18 cellular contexts compared by ENCODE assay signal in genomic region chr15:67290319-67290718, GRCh38. TPM values are rescaled to one million over a fixed set of nuclear protein-coding genes. Genes with fewer than 3 reads are reported as not detected.
DNase-seq lines count a peak whose midpoint lies in the region; ATAC-seq and TF ChIP-seq lines count a peak whose summit lies in the region.
"Had no signal": no experiment of that assay in that cellular context is flagged by ENCODE, and none has a peak within 500 bp of the region (broad histone marks: within the 10 kb centered on the region; RNA-seq: fewer than 3 reads in every experiment).

No MANE protein-coding gene starts in this region.

- peaks cover 3% of the 10 kb centered on the region for H3K9me3 Mint-ChIP-seq in T-helper 2 cell treated with Interferon-gamma antibody and Interleukin-4, amounts not matched to agents 5 μg/mL and 100 μg/mL, for 36 hours
- H3K9me3 Mint-ChIP-seq in HFFc6, result peaks cover 10% of the 10 kb centered on the region

- no peak overlapping the region for H3K27ac Mint-ChIP-seq in T-helper 2 cell treated with Interferon-gamma antibody and Interleukin-4, amounts not matched to agents 5 μg/mL and 100 μg/mL, for 36 hours
- H3K27ac Mint-ChIP-seq in HFFc6, result no peak overlapping the region

- peaks cover 0 to 23% (median 9%) of the 10 kb centered on the region in 11 donors for H3K9me3 ChIP-seq in heart right ventricle

- WGBS in heart right ventricle, 2 donors, result 99 to 100% methylated on average over 1 of the region's 1 CpG

- H3K4me3 ChIP-seq in NB4 (ENCODE audit: low read depth, low read length) (no peak overlapping the region), choroid plexus epithelial cell (ENCODE audit: low read depth, low read length) (no peak overlapping the region), foreskin fibroblast (ENCODE audit: low read depth in 1 of 2, low read length in 2 of 2) (no peak overlapping the region), heart right ventricle (no peak overlapping the region)

- no peak for TF ChIP-seq CTCF in NB4 (IDR thresholded peaks at IDR 0.05; ENCODE audit: low read depth, low read length)
- no peak for TF ChIP-seq CTCF in choroid plexus epithelial cell (conservative IDR thresholded peaks at IDR 0.05; ENCODE audit: low read depth, low read length)
- no peak for TF ChIP-seq CTCF in foreskin fibroblast (IDR thresholded peaks at IDR 0.05; ENCODE audit: low read depth, low read length)
- TF ChIP-seq CTCF in heart right ventricle (IDR thresholded peaks at IDR 0.05), result no peak
- TF ChIP-seq CTCF in HFFc6 (IDR thresholded peaks at IDR 0.05), result no peak

- peaks cover 9% of the 10 kb centered on the region for H3K27me3 Mint-ChIP-seq in T-helper 2 cell treated with Interferon-gamma antibody and Interleukin-4, amounts not matched to agents 5 μg/mL and 100 μg/mL, for 36 hours (ENCODE audit: low read depth)
- no peaks in the 10 kb centered on the region; the same call in 1 of the 2 replicates for H3K27me3 Mint-ChIP-seq in HFFc6 (ENCODE audit: insufficient read depth)

- no peaks in the 10 kb centered on the region for H3K4me1 Mint-ChIP-seq in T-helper 2 cell treated with Interferon-gamma antibody and Interleukin-4, amounts not matched to agents 5 μg/mL and 100 μg/mL, for 36 hours (ENCODE audit: low read depth)
- H3K4me1 Mint-ChIP-seq in HFFc6 (ENCODE audit: low read depth), result no peaks in the 10 kb centered on the region

- intact Hi-C loops in heart right ventricle (cut with DNase I), result no loop called here

- H3K4me1 ChIP-seq in heart right ventricle, result no peaks in the 10 kb centered on the region

- H3K36me3 Mint-ChIP-seq in T-helper 2 cell treated with Interferon-gamma antibody and Interleukin-4, amounts not matched to agents 5 μg/mL and 100 μg/mL, for 36 hours (ENCODE audit: low read depth), result no peaks in the 10 kb centered on the region
- peaks cover 8% of the 10 kb centered on the region; the same call in 1 of the 2 replicates for H3K36me3 Mint-ChIP-seq in HFFc6 (ENCODE audit: low read depth)

- H3K4me3 Mint-ChIP-seq in T-helper 2 cell treated with Interferon-gamma antibody and Interleukin-4, amounts not matched to agents 5 μg/mL and 100 μg/mL, for 36 hours, result no peak overlapping the region
- H3K4me3 Mint-ChIP-seq in HFFc6, result no peak overlapping the region

- no peak for ATAC-seq in heart right ventricle
- ATAC-seq: SK-N-SH treated with all-trans-retinoic acid at 6 μM for 48 hours had no signal

- no peaks in the 10 kb centered on the region for H3K27me3 ChIP-seq in heart right ventricle

- peak; percentile 7 for DNase-seq in EH (ENCODE audit: low read depth)
- DNase-seq in NB4 (ENCODE audit: low read depth), result peak; percentile 8
- DNase-seq in choroid plexus epithelial cell (ENCODE audit: low read depth), result peak; percentile 23
- peak; percentile 13 to 35 for DNase-seq in foreskin fibroblast
- no peak for DNase-seq in T-helper 2 cell treated with Interferon-gamma antibody and Interleukin-4, amounts not matched to agents 5 μg/mL and 100 μg/mL, for 36 hours (ENCODE audit: low spot score)
- no peak for DNase-seq in heart right ventricle
- no peak for DNase-seq in DMS53 (lab: John Stamatoyannopoulos, UW)
- no peak for DNase-seq in HFFc6
- DNase-seq: COR-L47; EL; H7; NCI-H1105; NCI-H1694; NCI-H2227 treated with DMSO at 0.1 percent for 48 hours; NCI-H526 treated with DMSO at 0.1 percent for 48 hours; NK-92 treated with Interleukin-12 subunit alpha and Interleukin-12 subunit beta, amount 100 ng/mL, for 24 hours; SHP77 had no signal

- no peaks in the 10 kb centered on the region for H3K36me3 ChIP-seq in heart right ventricle

- TF ChIP-seq POLR2A in NB4 (IDR thresholded peaks at IDR 0.05; ENCODE audit: extremely low read depth, insufficient read length), result no peak

- no peak overlapping the region for H3K27ac ChIP-seq in heart right ventricle

RNA-seq across cellular contexts. Expression of gene IQCH, which starts 35.7 kb away (rescaled TPM):
- total RNA-seq in heart right ventricle, result 1 to 10 TPM in 8 of 10 donors, under 1 TPM in 2; 0.51 to 2.6 (median 1.3) TPM
- polyA plus RNA-seq in heart right ventricle, result under 1 TPM; 0.29 to 0.83 TPM
- 1 to 10 TPM; 1.1 to 2.2 (median 1.5) TPM for total RNA-seq in HFFc6 (2021; fragmentation: NEBNext Ultra II Directional; extraction: Animal tissue kit (Norgen Biotek cat#: 25700))

RNA-seq across cellular contexts. Expression of gene AAGAB, which starts 35.9 kb away (rescaled TPM):
- 10 to 100 TPM; 17.4 to 33.4 (median 24.3) TPM for total RNA-seq in heart right ventricle
- 10 to 100 TPM in 1 of 2 donors, 1 to 10 TPM in 1; 4.3 to 26.4 TPM for polyA plus RNA-seq in heart right ventricle
- total RNA-seq in HFFc6 (2021; fragmentation: NEBNext Ultra II Directional; extraction: Animal tissue kit (Norgen Biotek cat#: 25700)), result 10 to 100 TPM; 41.0 to 45.7 (median 42.0) TPM

Comparison
In these comparisons a context has a peak if more than half of its experiments do, and no peak if none do; other contexts are left out.
1. DNase-seq: peak in EH (single experiment), NB4 (single experiment), choroid plexus epithelial cell (single experiment) and foreskin fibroblast (2 of 2); none in T-helper 2 cell treated with Interferon-gamma antibody and Interleukin-4, amounts not matched to agents 5 μg/mL and 100 μg/mL, for 36 hours (single experiment), heart right ventricle (0 of 2), DMS53 (single experiment) and HFFc6 (single experiment).